In genomic region chr10:13942030-13942429, GRCh38 we compare ENCODE assay signal across 1 cellular context.
A peak's percentile ranks its signal among the peaks of the same experiment; 100 is the strongest.
TF ChIP-seq lines count a peak whose summit lies in the region.

No MANE protein-coding gene starts in this region.

TF ChIP-seq in GM12878, 131 proteins besides CTCF, POLR2A, EP300 and RAD21 (continues in another document):
- no peak for TF ChIP-seq ZNF622 (IDR thresholded peaks at IDR 0.05)
- no peak for TF ChIP-seq E2F8 (IDR thresholded peaks at IDR 0.05; ENCODE audit: low read depth, partially characterized antibody)
- peak; percentile 71 for TF ChIP-seq RELB (IDR thresholded peaks at IDR 0.05; ENCODE audit: low read depth)
- no peak for TF ChIP-seq USF2 (IDR thresholded peaks at IDR 0.05; ENCODE audit: borderline replicate concordance, low read depth, low read length)
- no peak for TF ChIP-seq ZZZ3 (IDR thresholded peaks at IDR 0.05; ENCODE audit: control insufficient read depth, insufficient read length, low read depth)
- TF ChIP-seq, protein P1, sequence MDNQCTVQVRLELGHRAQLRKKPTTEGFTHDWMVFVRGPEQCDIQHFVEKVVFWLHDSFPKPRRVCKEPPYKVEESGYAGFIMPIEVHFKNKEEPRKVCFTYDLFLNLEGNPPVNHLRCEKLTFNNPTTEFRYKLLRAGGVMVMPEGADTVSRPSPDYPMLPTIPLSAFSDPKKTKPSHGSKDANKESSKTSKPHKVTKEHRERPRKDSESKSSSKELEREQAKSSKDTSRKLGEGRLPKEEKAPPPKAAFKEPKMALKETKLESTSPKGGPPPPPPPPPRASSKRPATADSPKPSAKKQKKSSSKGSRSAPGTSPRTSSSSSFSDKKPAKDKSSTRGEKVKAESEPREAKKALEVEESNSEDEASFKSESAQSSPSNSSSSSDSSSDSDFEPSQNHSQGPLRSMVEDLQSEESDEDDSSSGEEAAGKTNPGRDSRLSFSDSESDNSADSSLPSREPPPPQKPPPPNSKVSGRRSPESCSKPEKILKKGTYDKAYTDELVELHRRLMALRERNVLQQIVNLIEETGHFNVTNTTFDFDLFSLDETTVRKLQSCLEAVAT (IDR thresholded peaks at IDR 0.05) = 0 out of 2 replicates have a peak, but pooled peaks have one; percentile 20
- TF ChIP-seq SKIL (IDR thresholded peaks at IDR 0.05; ENCODE audit: low read depth, poor library complexity, severe bottlenecking) = peak; percentile 58
- TF ChIP-seq, protein P2, sequence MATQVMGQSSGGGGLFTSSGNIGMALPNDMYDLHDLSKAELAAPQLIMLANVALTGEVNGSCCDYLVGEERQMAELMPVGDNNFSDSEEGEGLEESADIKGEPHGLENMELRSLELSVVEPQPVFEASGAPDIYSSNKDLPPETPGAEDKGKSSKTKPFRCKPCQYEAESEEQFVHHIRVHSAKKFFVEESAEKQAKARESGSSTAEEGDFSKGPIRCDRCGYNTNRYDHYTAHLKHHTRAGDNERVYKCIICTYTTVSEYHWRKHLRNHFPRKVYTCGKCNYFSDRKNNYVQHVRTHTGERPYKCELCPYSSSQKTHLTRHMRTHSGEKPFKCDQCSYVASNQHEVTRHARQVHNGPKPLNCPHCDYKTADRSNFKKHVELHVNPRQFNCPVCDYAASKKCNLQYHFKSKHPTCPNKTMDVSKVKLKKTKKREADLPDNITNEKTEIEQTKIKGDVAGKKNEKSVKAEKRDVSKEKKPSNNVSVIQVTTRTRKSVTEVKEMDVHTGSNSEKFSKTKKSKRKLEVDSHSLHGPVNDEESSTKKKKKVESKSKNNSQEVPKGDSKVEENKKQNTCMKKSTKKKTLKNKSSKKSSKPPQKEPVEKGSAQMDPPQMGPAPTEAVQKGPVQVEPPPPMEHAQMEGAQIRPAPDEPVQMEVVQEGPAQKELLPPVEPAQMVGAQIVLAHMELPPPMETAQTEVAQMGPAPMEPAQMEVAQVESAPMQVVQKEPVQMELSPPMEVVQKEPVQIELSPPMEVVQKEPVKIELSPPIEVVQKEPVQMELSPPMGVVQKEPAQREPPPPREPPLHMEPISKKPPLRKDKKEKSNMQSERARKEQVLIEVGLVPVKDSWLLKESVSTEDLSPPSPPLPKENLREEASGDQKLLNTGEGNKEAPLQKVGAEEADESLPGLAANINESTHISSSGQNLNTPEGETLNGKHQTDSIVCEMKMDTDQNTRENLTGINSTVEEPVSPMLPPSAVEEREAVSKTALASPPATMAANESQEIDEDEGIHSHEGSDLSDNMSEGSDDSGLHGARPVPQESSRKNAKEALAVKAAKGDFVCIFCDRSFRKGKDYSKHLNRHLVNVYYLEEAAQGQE (IDR thresholded peaks at IDR 0.05; ENCODE audit: low read depth, low read length) = no peak
- TF ChIP-seq, protein P3, sequence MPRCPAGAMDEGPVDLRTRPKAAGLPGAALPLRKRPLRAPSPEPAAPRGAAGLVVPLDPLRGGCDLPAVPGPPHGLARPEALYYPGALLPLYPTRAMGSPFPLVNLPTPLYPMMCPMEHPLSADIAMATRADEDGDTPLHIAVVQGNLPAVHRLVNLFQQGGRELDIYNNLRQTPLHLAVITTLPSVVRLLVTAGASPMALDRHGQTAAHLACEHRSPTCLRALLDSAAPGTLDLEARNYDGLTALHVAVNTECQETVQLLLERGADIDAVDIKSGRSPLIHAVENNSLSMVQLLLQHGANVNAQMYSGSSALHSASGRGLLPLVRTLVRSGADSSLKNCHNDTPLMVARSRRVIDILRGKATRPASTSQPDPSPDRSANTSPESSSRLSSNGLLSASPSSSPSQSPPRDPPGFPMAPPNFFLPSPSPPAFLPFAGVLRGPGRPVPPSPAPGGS (IDR thresholded peaks at IDR 0.05; ENCODE audit: borderline replicate concordance, insufficient read depth, low read depth, low read length, poor library complexity, severe bottlenecking) = no peak
- no peak for TF ChIP-seq STAT3 (IDR thresholded peaks at IDR 0.05; ENCODE audit: low read depth, low read length)
- TF ChIP-seq ETV6 (conservative IDR thresholded peaks at IDR 0.05 in 1 of 2, IDR thresholded peaks at IDR 0.05 in 1 of 2; ENCODE audit: borderline replicate concordance in 1 of 2, low read depth in 1 of 2) = no peak
- TF ChIP-seq POU2F2 (IDR thresholded peaks at IDR 0.05; ENCODE audit: borderline replicate concordance, low read depth, low read length) = peak; percentile 38; the same call in 1 of the 3 replicates
- no peak for TF ChIP-seq KLF5 (IDR thresholded peaks at IDR 0.05; ENCODE audit: partially characterized antibody)
- TF ChIP-seq PKNOX1 (IDR thresholded peaks at IDR 0.05) = peak; percentile 56; the same call in 1 of the 2 replicates
- TF ChIP-seq, protein P4, sequence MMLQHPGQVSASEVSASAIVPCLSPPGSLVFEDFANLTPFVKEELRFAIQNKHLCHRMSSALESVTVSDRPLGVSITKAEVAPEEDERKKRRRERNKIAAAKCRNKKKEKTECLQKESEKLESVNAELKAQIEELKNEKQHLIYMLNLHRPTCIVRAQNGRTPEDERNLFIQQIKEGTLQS (IDR thresholded peaks at IDR 0.05; ENCODE audit: borderline replicate concordance, extremely low read depth, low read depth, low read length) = no peak
- no peak for TF ChIP-seq RELA (IDR thresholded peaks at IDR 0.05; ENCODE audit: borderline replicate concordance, partially characterized antibody)
- no peak for TF ChIP-seq BRCA1 (IDR thresholded peaks at IDR 0.05; ENCODE audit: low read depth, low read length)
- no peak for TF ChIP-seq BMI1 (IDR thresholded peaks at IDR 0.05; ENCODE audit: borderline replicate concordance)
- TF ChIP-seq SMARCA5 (IDR thresholded peaks at IDR 0.05) = no peak
- TF ChIP-seq STAT1 (conservative IDR thresholded peaks at IDR 0.05) = no peak
- 0 out of 2 replicates have a peak, but pooled peaks have one; percentile 36 for TF ChIP-seq ATF2 (IDR thresholded peaks at IDR 0.05; ENCODE audit: low read length)
- peak; percentile 37; the same call in 1 of the 2 replicates for TF ChIP-seq ZNF24 (IDR thresholded peaks at IDR 0.05)
- TF ChIP-seq NR2C1 (IDR thresholded peaks at IDR 0.05) = no peak
- no peak for TF ChIP-seq LARP7 (IDR thresholded peaks at IDR 0.05)
- 0 out of 2 replicates have a peak, but pooled peaks have one; percentile 3 for TF ChIP-seq TCF12 (IDR thresholded peaks at IDR 0.05; ENCODE audit: low read depth, low read length)
- TF ChIP-seq TBL1XR1 (IDR thresholded peaks at IDR 0.05; ENCODE audit: low read depth, low read length) = no peak
- peak; percentile 71 for TF ChIP-seq ATF7 (IDR thresholded peaks at IDR 0.05; ENCODE audit: low read depth)
- no peak for TF ChIP-seq CBX5 (IDR thresholded peaks at IDR 0.05; ENCODE audit: low read depth)
- TF ChIP-seq SIX5 (IDR thresholded peaks at IDR 0.05; ENCODE audit: low read depth, low read length, severe bottlenecking) = no peak
- TF ChIP-seq HCFC1 (IDR thresholded peaks at IDR 0.05; ENCODE audit: low read length) = no peak
- TF ChIP-seq ZSCAN29 (IDR thresholded peaks at IDR 0.05) = no peak
- no peak for TF ChIP-seq PRDM15 (CRISPR knock-in tag; IDR thresholded peaks at IDR 0.05)
- no peak for TF ChIP-seq TARDBP (IDR thresholded peaks at IDR 0.05; ENCODE audit: borderline replicate concordance)
- no peak for TF ChIP-seq SP1 (IDR thresholded peaks at IDR 0.05; ENCODE audit: low read depth, low read length)
